1 cellular context compared by ENCODE assay signal in genomic region chr16:24255446-24256352, GRCh38.
A peak's percentile ranks its signal among the peaks of the same experiment; 100 is the strongest.
TF ChIP-seq lines count a peak whose summit lies in the region.

Gene CACNG3 (plus strand): TSS chr16:24256335. CDS start chr16:24256755, 420 bp downstream.

TF ChIP-seq in H1, 55 proteins besides CTCF, POLR2A, EP300 and RAD21 (continued from another document):
- TF ChIP-seq, protein P1, sequence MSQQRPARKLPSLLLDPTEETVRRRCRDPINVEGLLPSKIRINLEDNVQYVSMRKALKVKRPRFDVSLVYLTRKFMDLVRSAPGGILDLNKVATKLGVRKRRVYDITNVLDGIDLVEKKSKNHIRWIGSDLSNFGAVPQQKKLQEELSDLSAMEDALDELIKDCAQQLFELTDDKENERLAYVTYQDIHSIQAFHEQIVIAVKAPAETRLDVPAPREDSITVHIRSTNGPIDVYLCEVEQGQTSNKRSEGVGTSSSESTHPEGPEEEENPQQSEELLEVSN (IDR thresholded peaks at IDR 0.05), result peak; percentile 70
- no peak for TF ChIP-seq BRCA1 (IDR thresholded peaks at IDR 0.05; ENCODE audit: low read depth, low read length)
- TF ChIP-seq SP4 (IDR thresholded peaks at IDR 0.05; ENCODE audit: low read length), result 0 out of 2 replicates have a peak, but pooled peaks have one; percentile 28
- peak; percentile 51 for TF ChIP-seq CTBP2 (IDR thresholded peaks at IDR 0.05; ENCODE audit: borderline replicate concordance, insufficient read depth, insufficient read length, low read length)
- TF ChIP-seq, protein P2, sequence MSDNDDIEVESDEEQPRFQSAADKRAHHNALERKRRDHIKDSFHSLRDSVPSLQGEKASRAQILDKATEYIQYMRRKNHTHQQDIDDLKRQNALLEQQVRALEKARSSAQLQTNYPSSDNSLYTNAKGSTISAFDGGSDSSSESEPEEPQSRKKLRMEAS (IDR thresholded peaks at IDR 0.05), result peak; percentile 65; the same call in 1 of the 2 replicates
- TF ChIP-seq HDAC2 (IDR thresholded peaks at IDR 0.05; ENCODE audit: borderline replicate concordance in 1 of 2, low read depth in 2 of 2, low read length in 2 of 2), result peak; percentile 55 to 98; a peak in 3 of 4 replicates
- TF ChIP-seq NANOG (IDR thresholded peaks at IDR 0.05; ENCODE audit: insufficient read depth, low read depth, low read length, poor library complexity, severe bottlenecking), result no peak
- no peak for TF ChIP-seq CBX8 (IDR thresholded peaks at IDR 0.05; ENCODE audit: borderline replicate concordance, low read depth, low read length)
- peak; percentile 88 for TF ChIP-seq TAF7 (optimal IDR thresholded peaks at IDR 0.05; ENCODE audit: borderline replicate concordance, low read depth, low read length)
- peak; percentile 52; the same call in 1 of the 2 replicates for TF ChIP-seq TBP (IDR thresholded peaks at IDR 0.05; ENCODE audit: low read depth, low read length)
- peak; percentile 94 for TF ChIP-seq SAP30 (IDR thresholded peaks at IDR 0.05; ENCODE audit: insufficient read depth, insufficient replicate concordance, low read length)
- peak; percentile 64 for TF ChIP-seq CREB1 (IDR thresholded peaks at IDR 0.05)
- TF ChIP-seq BCL11A (IDR thresholded peaks at IDR 0.05; ENCODE audit: low read depth in 2 of 2, low read length in 2 of 2), result no peak
